In the genomic region with DNA sequence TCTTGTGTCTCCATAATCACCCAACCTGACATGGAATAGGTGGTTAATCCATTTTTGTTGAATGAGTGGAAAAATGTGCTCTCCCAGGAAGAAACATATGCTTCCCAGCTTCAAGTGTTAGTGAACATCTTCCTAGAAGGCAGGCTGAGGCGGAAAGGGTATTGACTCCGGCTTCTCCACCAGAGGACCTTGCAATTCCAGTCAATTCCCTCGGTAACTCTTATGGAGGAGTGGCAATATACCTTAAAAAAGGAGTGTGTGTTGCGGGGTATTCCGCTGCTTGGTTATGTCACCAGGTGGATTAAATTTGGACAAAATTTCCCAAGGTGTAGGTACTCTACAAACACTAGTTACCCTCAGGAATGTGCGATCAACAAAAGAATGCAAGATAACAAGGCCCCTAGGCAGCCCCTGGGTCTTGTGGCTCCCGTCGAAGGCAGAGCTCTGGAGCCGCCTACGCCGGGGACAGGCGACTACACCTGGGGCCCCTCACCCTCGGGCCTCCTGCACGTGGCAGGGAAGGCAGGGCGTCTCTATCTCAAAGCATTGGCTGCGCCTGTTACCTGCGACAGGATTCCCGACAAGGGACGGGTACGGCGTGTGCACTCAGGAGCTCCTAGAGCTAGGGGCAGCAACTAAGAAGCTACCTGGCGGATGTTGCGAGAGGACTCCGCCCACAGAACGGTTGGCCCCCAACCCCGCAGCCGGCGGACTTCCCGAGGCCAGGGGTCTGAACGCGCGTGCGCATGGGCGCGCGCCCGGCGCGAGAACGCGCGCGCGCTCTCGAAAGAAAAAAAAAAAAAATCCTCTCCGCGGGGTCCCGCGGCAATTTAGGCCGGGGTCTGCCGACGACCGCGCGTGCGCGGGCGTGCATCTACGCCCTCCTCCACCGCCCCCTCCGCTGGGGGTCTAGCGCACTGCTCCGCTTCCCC, we compare ENCODE assay signal across 8 cellular contexts. TPM values are rescaled to one million over a fixed set of nuclear protein-coding genes. Genes with fewer than 3 reads are reported as not detected.
DNase-seq lines count a peak whose midpoint lies in the region; ATAC-seq and TF ChIP-seq lines count a peak whose summit lies in the region.

A gene (minus strand): TSS at position 659 of the 932 bp plus-strand sequence. CDS start 8,355 bp downstream, outside the sequence.

- peaks cover 11% of the 10 kb centered on the region; the same call in 1 of the 2 replicates for H3F3A ChIP-seq in DOHH2 (ENCODE audit: control insufficient read depth, insufficient read depth)

- H3K4me3 ChIP-seq in DOHH2 (ENCODE audit: low read length) (peak within 1 kb of the TSS; percentile 87), mucosa of descending colon (peak within 1 kb of the TSS; percentile 86), stomach (peak within 1 kb of the TSS; percentile 90 to 99 (median 92))

- intact Hi-C loops in mucosa of descending colon (cut with DNase I, micrococcal nuclease) (loop anchor here in 1 of 2 donors (10.0 kb wide), 1 partner anchor 79 kb away; no protein-coding TSS in a partner anchor), stomach (cut with DNase I; ENCODE audit: low total_unique reads) (no loop called here)

- H3K4me1 ChIP-seq in DOHH2 (ENCODE audit: control insufficient read depth, low read length) (peaks cover 60% of the 10 kb centered on the region), mucosa of descending colon (ENCODE audit: low read depth) (peaks cover 14% of the 10 kb centered on the region), stomach (peaks cover 9 to 33% (median 26%) of the 10 kb centered on the region in 4 donors)

- no peaks in the 10 kb centered on the region for H4K20me1 ChIP-seq in DOHH2 (ENCODE audit: control insufficient read depth, insufficient read depth, low read depth, low read length)

- peak; percentile 70 for DNase-seq in NCI-H2196 (lab: John Stamatoyannopoulos, UW; ENCODE audit: unreplicated experiment)
- peak; percentile 21 to 30 for DNase-seq in activated CD4-positive, alpha-beta T cell treated with anti-CD3 and anti-CD28 coated beads, Interleukin-2, amount 50 U/mL, for 4 hours
- peak; percentile 38 for DNase-seq in effector CD8-positive, alpha-beta T cell (lab: John Stamatoyannopoulos, UW)
- DNase-seq in mucosa of descending colon: peak; percentile 55 to 80 (median 73)
- DNase-seq in stomach: peak; percentile 48
- DNase-seq in amniotic stem cell (lab: John Stamatoyannopoulos, UW): no peak

- peak; percentile 30 for ATAC-seq in HG02642 (IDR thresholded peaks at IDR 0.05; ENCODE audit: poor library complexity, unreplicated experiment)
- peak; percentile 50 for ATAC-seq in mucosa of descending colon

- H3K9me2 ChIP-seq in DOHH2 (replicated peaks; ENCODE audit: control insufficient read depth, low read length): no peaks in the 10 kb centered on the region

- TF ChIP-seq POLR2A in stomach (IDR thresholded peaks at IDR 0.05): no peak

- H3K27me3 ChIP-seq in DOHH2 (ENCODE audit: control insufficient read depth, low read length) (no peaks in the 10 kb centered on the region), stomach (no peaks in the 10 kb centered on the region)

- TF ChIP-seq EP300 in stomach (IDR thresholded peaks at IDR 0.05): no peak

- peak within 1 kb of the TSS; percentile 95 for H3K4me2 ChIP-seq in DOHH2 (ENCODE audit: low read length)

- H3K27ac ChIP-seq in DOHH2 (ENCODE audit: low read depth, low read length) (peak within 1 kb of the TSS; percentile 83), stomach (peak within 1 kb of the TSS; percentile 77 to 85 (median 79))

- H3K36me3 ChIP-seq in DOHH2 (ENCODE audit: control insufficient read depth, low read length) (peaks cover 12% of the 10 kb centered on the region), mucosa of descending colon (ENCODE audit: low read depth) (no peaks in the 10 kb centered on the region), stomach (no peaks in the 10 kb centered on the region)

- 4 to 7% (median 6%) methylated on average over 49 to 63 of the region's 63 CpGs for WGBS in stomach, 5 donors

- TF ChIP-seq CTCF in DOHH2 (IDR thresholded peaks at IDR 0.05; ENCODE audit: low read depth, low read length, poor library complexity, severe bottlenecking) (no peak), mucosa of descending colon (IDR thresholded peaks at IDR 0.05) (no peak), stomach (IDR thresholded peaks at IDR 0.05) (no peak)

- H3K79me2 ChIP-seq in DOHH2 (ENCODE audit: control insufficient read depth, low read length): peaks cover 45% of the 10 kb centered on the region

- H3K9me3 ChIP-seq in DOHH2 (ENCODE audit: control insufficient read depth, insufficient read depth, low read length) (no peaks in the 10 kb centered on the region), mucosa of descending colon (no peaks in the 10 kb centered on the region), stomach (no peaks in the 10 kb centered on the region)

RNA-seq across cellular contexts. Expression of the gene that starts here (rescaled TPM):
- not detected for total RNA-seq in mucosa of descending colon
- under 1 TPM in 1 of 5 donors, not detected in 4; 0.14 TPM for total RNA-seq in stomach
- not detected for polyA plus RNA-seq in stomach

Comparison
In these comparisons a context has a peak if more than half of its experiments do, and no peak if none do; other contexts are left out.
1. Peak in DNase-seq, ATAC-seq and H3K4me3 ChIP-seq in mucosa of descending colon; RNA of the gene not detected or under 1 TPM.
2. Peak in DNase-seq, H3K4me3 ChIP-seq and H3K27ac ChIP-seq in stomach; RNA of the gene not detected or under 1 TPM.